ENCODE assay signal across 11 cellular contexts in genomic region chr12:93415723-93416464, GRCh38. TPM values are rescaled to one million over a fixed set of nuclear protein-coding genes. Genes with fewer than 3 reads are reported as not detected.
A peak's percentile ranks its signal among the peaks of the same experiment; 100 is the strongest.
DNase-seq lines count a peak whose midpoint lies in the region; ATAC-seq, FAIRE-seq and TF ChIP-seq lines count a peak whose summit lies in the region.
"Had no signal": no experiment of that assay in that cellular context is flagged by ENCODE, and none has a peak within 500 bp of the region (broad histone marks: within the 10 kb centered on the region; RNA-seq: fewer than 3 reads in every experiment).

No MANE protein-coding gene starts in this region.

- no peaks in the 10 kb centered on the region for H3K9me2 ChIP-seq in OCI-LY7 (ENCODE audit: insufficient read depth, low read length)

- H4K20me1 ChIP-seq in OCI-LY7 (ENCODE audit: insufficient read depth, low read length): peaks cover 59% of the 10 kb centered on the region
- H4K20me1 ChIP-seq in fibroblast of lung (ENCODE audit: control insufficient read depth, extremely low read depth, insufficient read depth, low read length): no peaks in the 10 kb centered on the region

- H3K36me3 Mint-ChIP-seq in activated CD4-positive, alpha-beta T cell treated with anti-CD3 and anti-CD28 coated beads for 36 hours (ENCODE audit: low read depth): peaks cover 25% of the 10 kb centered on the region
- H3K36me3 Mint-ChIP-seq in stimulated activated naive B cell treated with anti-CD40 and anti-IgM and Interleukin-4, amounts not matched to agents 10 μg/mL and 1 μg/mL and 100 μg/mL, for 72 hours: peaks cover 16 to 24% of the 10 kb centered on the region in 2 donors

- H3K4me1 ChIP-seq in OCI-LY7 (ENCODE audit: insufficient read depth, low read length, poor library complexity, severe bottlenecking) (peaks cover 49% of the 10 kb centered on the region), fibroblast of lung (ENCODE audit: control insufficient read depth, extremely low read depth, insufficient read depth, low read length) (peaks cover 12% of the 10 kb centered on the region)
- H3K4me1 ChIP-seq: right lobe of liver had no signal

- H3K27ac Mint-ChIP-seq in activated CD4-positive, alpha-beta T cell treated with anti-CD3 and anti-CD28 coated beads for 36 hours: peak overlapping the region; percentile 83
- peak overlapping the region; percentile 91 for H3K27ac Mint-ChIP-seq in stimulated activated naive B cell treated with anti-CD40 and anti-IgM and Interleukin-4, amounts not matched to agents 10 μg/mL and 1 μg/mL and 100 μg/mL, for 72 hours

- CTCF ChIA-PET in activated CD4-positive, alpha-beta T cell treated with anti-CD3 and anti-CD28 coated beads for 36 hours (lab: Charles Lee): interaction anchor here (0.9 to 1.8 kb wide), 6 partner anchors 11 to 52 kb away, joined by 3 to 6 read pairs (median 4); partner anchors contain the start of gene MRPL42
- CTCF ChIA-PET in OCI-LY7 (lab: Charles Lee; ENCODE audit: unreplicated experiment): no interaction called here

- peak overlapping the region; percentile 8 for H3K9ac ChIP-seq in fibroblast of lung (ENCODE audit: insufficient read depth, low read length)

- no peaks in the 10 kb centered on the region for H3K9me3 ChIP-seq in OCI-LY7 (ENCODE audit: low read length)
- no peaks in the 10 kb centered on the region for H3K9me3 ChIP-seq in fibroblast of lung (ENCODE audit: control insufficient read depth, insufficient read depth, low read depth, low read length)
- H3K9me3 ChIP-seq: right lobe of liver had no signal

- no peak for TF ChIP-seq CTCF in OCI-LY7 (conservative IDR thresholded peaks at IDR 0.05; ENCODE audit: low read length)
- TF ChIP-seq CTCF in fibroblast of lung (conservative IDR thresholded peaks at IDR 0.05 in 1 of 2, IDR thresholded peaks at IDR 0.05 in 1 of 2; ENCODE audit: low read depth in 1 of 2, low read length in 2 of 2): no peak
- no peak for TF ChIP-seq CTCF in GM13977 (IDR thresholded peaks at IDR 0.05; ENCODE audit: extremely low read depth, insufficient read depth, missing control alignments)

- FAIRE-seq in HTR-8/SVneo (lab: Jason Lieb, UNC): no peak

- no peak overlapping the region for H2AFZ ChIP-seq in OCI-LY7 (ENCODE audit: low read length)
- no peak overlapping the region for H2AFZ ChIP-seq in fibroblast of lung (ENCODE audit: low read length)
- H2AFZ ChIP-seq: hepatocyte had no signal

- H3K4me3 ChIP-seq in OCI-LY7 (ENCODE audit: low read depth, low read length, poor library complexity, severe bottlenecking): no peak overlapping the region
- no peak overlapping the region for H3K4me3 ChIP-seq in fibroblast of lung (replicated peaks in 1 of 4; ENCODE audit: control extremely low read depth in 1 of 4, insufficient read depth in 1 of 4, low read depth in 3 of 4, low read length in 4 of 4)
- H3K4me3 ChIP-seq: hepatocyte, right lobe of liver had no signal

- H3K27ac ChIP-seq in OCI-LY7 (ENCODE audit: low read depth, low read length, poor library complexity, severe bottlenecking) (no peak overlapping the region), fibroblast of lung (ENCODE audit: insufficient read depth, low read length) (peak overlapping the region; percentile 34)
- H3K27ac ChIP-seq: 22Rv1, hepatocyte, right lobe of liver had no signal

- peak overlapping the region; percentile 29 for H3K4me3 Mint-ChIP-seq in activated CD4-positive, alpha-beta T cell treated with anti-CD3 and anti-CD28 coated beads for 36 hours
- H3K4me3 Mint-ChIP-seq in stimulated activated naive B cell treated with anti-CD40 and anti-IgM and Interleukin-4, amounts not matched to agents 10 μg/mL and 1 μg/mL and 100 μg/mL, for 72 hours: peak overlapping the region; percentile 59 to 67

- no peaks in the 10 kb centered on the region for H3K9me3 Mint-ChIP-seq in activated CD4-positive, alpha-beta T cell treated with anti-CD3 and anti-CD28 coated beads for 36 hours (ENCODE audit: low read depth)
- peaks cover 0 to 4% of the 10 kb centered on the region in 2 donors for H3K9me3 Mint-ChIP-seq in stimulated activated naive B cell treated with anti-CD40 and anti-IgM and Interleukin-4, amounts not matched to agents 10 μg/mL and 1 μg/mL and 100 μg/mL, for 72 hours

- no peak for DNase-seq in activated CD4-positive, alpha-beta T cell treated with anti-CD3 and anti-CD28 coated beads for 36 hours
- DNase-seq in activated CD4-positive, alpha-beta T cell treated with anti-CD3 and anti-CD28 coated beads, Interleukin-2, amount 50 U/mL, for 4 hours: no peak
- DNase-seq in OCI-LY7 (ENCODE audit: low spot score): no peak
- DNase-seq in fibroblast of lung (ENCODE audit: low read depth in 2 of 2): peak; percentile 63 to 84
- no peak for DNase-seq in stimulated activated naive B cell treated with anti-CD40 and anti-IgM and Interleukin-4, amounts not matched to agents 10 μg/mL and 1 μg/mL and 100 μg/mL, for 72 hours
- DNase-seq in middle frontal gyrus (ENCODE audit: extremely low spot score, low spot score): no peak
- no peak for DNase-seq in HTR-8/SVneo (ENCODE audit: insufficient read length, low spot score)
- DNase-seq in GM13977 (ENCODE audit: low spot score): no peak
- DNase-seq: right lobe of liver had no signal

- H3K79me2 ChIP-seq in OCI-LY7 (ENCODE audit: insufficient read depth, low read depth, low read length) (peaks cover 100% of the 10 kb centered on the region), fibroblast of lung (ENCODE audit: control insufficient read depth, insufficient read depth, low read length) (peaks cover 84% of the 10 kb centered on the region)

- peak overlapping the region; percentile 22; the same call in 1 of the 2 replicates for H3K4me2 ChIP-seq in OCI-LY7 (ENCODE audit: low read length)
- H3K4me2 ChIP-seq in fibroblast of lung (ENCODE audit: extremely low read depth, insufficient read depth, low read length): peak overlapping the region; percentile 34
- H3K4me2 ChIP-seq: hepatocyte had no signal

- H3K36me3 ChIP-seq in OCI-LY7 (ENCODE audit: insufficient read depth, low read length) (peaks cover 42% of the 10 kb centered on the region), fibroblast of lung (ENCODE audit: control insufficient read depth, insufficient read depth, low read length) (no peaks in the 10 kb centered on the region)
- H3K36me3 ChIP-seq: right lobe of liver had no signal

- intact Hi-C loops in activated CD4-positive, alpha-beta T cell treated with anti-CD3 and anti-CD28 coated beads for 36 hours (cut with DNase I, micrococcal nuclease): loop anchor here (1.0 to 10.0 kb wide), 9 partner anchors 13 to 811 kb away; no protein-coding TSS in a partner anchor
- intact Hi-C loops in OCI-LY7 (cut with micrococcal nuclease; ENCODE audit: unreplicated experiment): loop anchor here (10.0 kb wide), 1 partner anchor 689 kb away; no protein-coding TSS in a partner anchor

- H3K27me3 Mint-ChIP-seq in activated CD4-positive, alpha-beta T cell treated with anti-CD3 and anti-CD28 coated beads for 36 hours: no peaks in the 10 kb centered on the region
- no peaks in the 10 kb centered on the region for H3K27me3 Mint-ChIP-seq in stimulated activated naive B cell treated with anti-CD40 and anti-IgM and Interleukin-4, amounts not matched to agents 10 μg/mL and 1 μg/mL and 100 μg/mL, for 72 hours

- peaks cover 84% of the 10 kb centered on the region for H3K4me1 Mint-ChIP-seq in activated CD4-positive, alpha-beta T cell treated with anti-CD3 and anti-CD28 coated beads for 36 hours
- peaks cover 41 to 75% of the 10 kb centered on the region in 2 donors for H3K4me1 Mint-ChIP-seq in stimulated activated naive B cell treated with anti-CD40 and anti-IgM and Interleukin-4, amounts not matched to agents 10 μg/mL and 1 μg/mL and 100 μg/mL, for 72 hours

- in situ Hi-C loops in GM13977 (cut with MboI; ENCODE audit: low pct_unique_long_range_greater_than_20kb, low sequenced_read_pairs, unreplicated experiment): loop anchor here (10.0 kb wide), 1 partner anchor 631 kb away; no protein-coding TSS in a partner anchor

- no peaks in the 10 kb centered on the region for H3K27me3 ChIP-seq in fibroblast of lung (ENCODE audit: control insufficient read depth, insufficient read depth, low read length)
- H3K27me3 ChIP-seq: hepatocyte, right lobe of liver had no signal

- BruUV-seq in OCI-LY7 (replicated peaks; lab: Mats Ljungman, UMichigan): no TSS peak

- POLR2A ChIA-PET in activated CD4-positive, alpha-beta T cell treated with anti-CD3 and anti-CD28 coated beads for 36 hours (lab: Charles Lee): interaction anchor here (0.6 kb wide), 1 partner anchor 30 kb away, joined by 8 read pairs; no protein-coding TSS in a partner anchor
- POLR2A ChIA-PET in OCI-LY7 (lab: Charles Lee): interaction anchor here (0.6 to 1.6 kb wide), 6 partner anchors 10 to 469 kb away, joined by 3 to 7 read pairs (median 3); no protein-coding TSS in a partner anchor

- ATAC-seq in activated CD4-positive, alpha-beta T cell treated with anti-CD3 and anti-CD28 coated beads for 36 hours: peak; percentile 51
- ATAC-seq in stimulated activated naive B cell treated with anti-CD40 and anti-IgM and Interleukin-4, amounts not matched to agents 10 μg/mL and 1 μg/mL and 100 μg/mL, for 72 hours (replicated peaks): peak; percentile 69 to 71
- ATAC-seq: right lobe of liver had no signal

RNA-seq across cellular contexts. Expression of gene UBE2N, which starts 25.9 kb away (rescaled TPM):
- total RNA-seq in activated CD4-positive, alpha-beta T cell treated with anti-CD3 and anti-CD28 coated beads for 36 hours: 100 to 1,000 TPM; 186 to 279 TPM
- total RNA-seq in OCI-LY7 (2014; rRNA removed; shearing (Covaris generic)): 193 and 214 TPM in 2 replicates
- total RNA-seq in OCI-LY7 (2022): 153 and 163 TPM in 2 replicates
- 82.2 and 115 TPM in 2 replicates for total RNA-seq in fibroblast of lung
- polyA plus RNA-seq in fibroblast of lung: 149 and 169 TPM in 2 replicates
- polyA plus RNA-seq in fibroblast of lung (2012): 146 and 170 TPM in 2 replicates
- 26.1 and 34.6 TPM in 2 replicates for polyA minus RNA-seq in fibroblast of lung (ENCODE audit: low replicate concordance)

RNA-seq across cellular contexts. Expression of gene NUDT4, which starts 38.2 kb away (rescaled TPM):
- total RNA-seq in activated CD4-positive, alpha-beta T cell treated with anti-CD3 and anti-CD28 coated beads for 36 hours: 10 to 100 TPM; 47.5 to 58.7 TPM
- total RNA-seq in OCI-LY7 (2014; rRNA removed; shearing (Covaris generic)): 20.3 and 26.4 TPM in 2 replicates
- 32.4 and 32.5 TPM in 2 replicates for total RNA-seq in OCI-LY7 (2022)
- total RNA-seq in fibroblast of lung: 73.5 and 80.9 TPM in 2 replicates
- polyA plus RNA-seq in fibroblast of lung: 56.6 and 60.3 TPM in 2 replicates
- polyA plus RNA-seq in fibroblast of lung (2012): 37.7 and 41.5 TPM in 2 replicates
- polyA minus RNA-seq in fibroblast of lung (ENCODE audit: low replicate concordance): 5.1 and 7.3 TPM in 2 replicates

RNA-seq across cellular contexts. Expression of gene MRPL42, which starts 51.4 kb away (rescaled TPM):
- 10 to 100 TPM; 78.7 to 98.3 TPM for total RNA-seq in activated CD4-positive, alpha-beta T cell treated with anti-CD3 and anti-CD28 coated beads for 36 hours
- total RNA-seq in OCI-LY7 (2014; rRNA removed; shearing (Covaris generic)): 51.3 and 57.1 TPM in 2 replicates
- total RNA-seq in OCI-LY7 (2022): 61.6 and 64.0 TPM in 2 replicates
- total RNA-seq in fibroblast of lung: 68.0 and 70.1 TPM in 2 replicates
- polyA plus RNA-seq in fibroblast of lung: 87.3 and 95.7 TPM in 2 replicates
- 59.2 and 61.1 TPM in 2 replicates for polyA plus RNA-seq in fibroblast of lung (2012)
- 2.8 and 3.1 TPM in 2 replicates for polyA minus RNA-seq in fibroblast of lung (ENCODE audit: low replicate concordance)

Comparison
In these comparisons a context has a peak if more than half of its experiments do, and no peak if none do; other contexts are left out.
1. DNase-seq: peak in fibroblast of lung (2 of 2); none in activated CD4-positive, alpha-beta T cell treated with anti-CD3 and anti-CD28 coated beads for 36 hours (single experiment), activated CD4-positive, alpha-beta T cell treated with anti-CD3 and anti-CD28 coated beads, Interleukin-2, amount 50 U/mL, for 4 hours (0 of 2), OCI-LY7 (single experiment), stimulated activated naive B cell treated with anti-CD40 and anti-IgM and Interleukin-4, amounts not matched to agents 10 μg/mL and 1 μg/mL and 100 μg/mL, for 72 hours (single experiment), middle frontal gyrus (single experiment), HTR-8/SVneo (single experiment) and GM13977 (single experiment).